In genomic region chr14:22870811-22871199, GRCh38 we compare ENCODE assay signal across 8 cellular contexts. TPM values are rescaled to one million over a fixed set of nuclear protein-coding genes. Genes with fewer than 3 reads are reported as not detected.
DNase-seq lines count a peak whose midpoint lies in the region; ATAC-seq and TF ChIP-seq lines count a peak whose summit lies in the region.

No MANE protein-coding gene starts in this region.

- H3K36me3 Mint-ChIP-seq in natural killer cell = no peaks in the 10 kb centered on the region

- no peak for TF ChIP-seq POLR2A in HCT116 (IDR thresholded peaks at IDR 0.05; ENCODE audit: borderline replicate concordance, extremely low read depth, insufficient read depth, insufficient read length)

- H3K27ac Mint-ChIP-seq in natural killer cell = peak overlapping the region; percentile 95 to 96

- peaks cover 28 to 32% of the 10 kb centered on the region in 2 donors for H3K4me1 Mint-ChIP-seq in natural killer cell

- TF ChIP-seq RAD21 in HCT116 (IDR thresholded peaks at IDR 0.05; ENCODE audit: low read depth) = no peak; the same call in 1 of the 2 replicates

- peak overlapping the region; percentile 78 for H3K9ac ChIP-seq in HCT116 (ENCODE audit: low read length)

- no peaks in the 10 kb centered on the region for H3K9me3 ChIP-seq in HCT116 (ENCODE audit: control insufficient read depth in 1 of 2, insufficient read depth in 1 of 2, low read depth in 1 of 2, low read length in 2 of 2)

- H2AFZ ChIP-seq in HCT116 (ENCODE audit: low read depth, low read length, poor library complexity, severe bottlenecking) = no peak overlapping the region

- intact Hi-C loops in HCT116 (cut with micrococcal nuclease) = loop anchor here (5.0 kb wide), 1 partner anchor 46 kb away; the partner anchor contains the start of gene RBM23
- intact Hi-C loops in natural killer cell (cut with micrococcal nuclease) = loop anchor here (2.0 to 5.0 kb wide), 4 partner anchors 16 to 309 kb away; partner anchors contain the start of genes DAD1 and OXA1L

- ATAC-seq in HCT116 (peak; percentile 12), natural killer cell (peak; percentile 15 to 57 (median 25))

- H3K4me3 ChIP-seq in HCT116 (replicated peaks in 1 of 2; ENCODE audit: low read depth in 1 of 2, low read length in 2 of 2) = peak overlapping the region; percentile 71 to 89

- H3K4me2 ChIP-seq in HCT116 (ENCODE audit: low read length) = peak overlapping the region; percentile 82

- POLR2A ChIA-PET in HCT116 (lab: Charles Lee) = interaction anchor here (1.0 to 3.0 kb wide), 5 partner anchors 11 to 220 kb away, joined by 3 to 24 read pairs (median 4); partner anchors contain the start of genes RBM23 and REM2

- in situ Hi-C loops in GM13977 (cut with MboI; ENCODE audit: low pct_unique_long_range_greater_than_20kb, low sequenced_read_pairs, unreplicated experiment) = loop anchor here (25.0 kb wide), 1 partner anchor 284 kb away; the partner anchor contains the start of genes ABHD4 and DAD1

- no peak for TF ChIP-seq CTCF in GM13977 (IDR thresholded peaks at IDR 0.05; ENCODE audit: extremely low read depth, insufficient read depth, missing control alignments)
- TF ChIP-seq CTCF in HCT116 (IDR thresholded peaks at IDR 0.05 in 2 of 3, conservative IDR thresholded peaks at IDR 0.05 in 1 of 3; ENCODE audit: borderline replicate concordance in 1 of 3, insufficient read depth in 1 of 3, low read depth in 2 of 3, low read length in 2 of 3) = no peak
- no peak for TF ChIP-seq CTCF in natural killer cell (IDR thresholded peaks at IDR 0.05)

- no peaks in the 10 kb centered on the region for H3K9me2 ChIP-seq in HCT116 (ENCODE audit: insufficient read depth)

- H4K20me1 ChIP-seq in HCT116 (ENCODE audit: insufficient read depth) = no peaks in the 10 kb centered on the region

- peaks cover 0 to 8% of the 10 kb centered on the region in 2 donors for H3K27me3 Mint-ChIP-seq in natural killer cell (ENCODE audit: low read depth in 2 of 2)

- RAD21 ChIA-PET in HCT116 (lab: Charles Lee; ENCODE audit: low non-redundant PET in 1 of 2, low total read pairs in 2 of 2, uncharacterized antibody in 2 of 2, unreplicated experiment in 2 of 2) = interaction anchor here (0.8 to 1.2 kb wide), 2 partner anchors 18 to 29 kb away, joined by 3 to 5 read pairs; no protein-coding TSS in a partner anchor

- peaks cover 14 to 28% of the 10 kb centered on the region in 2 experiments for H3K4me1 ChIP-seq in HCT116 (ENCODE audit: control insufficient read depth in 1 of 2, insufficient read depth in 2 of 2, low read length in 2 of 2)

- H3K9me3 Mint-ChIP-seq in natural killer cell = no peaks in the 10 kb centered on the region

- peak overlapping the region; percentile 98 for H3K27ac ChIP-seq in HCT116 (ENCODE audit: low read depth, low read length)
- H3K27ac ChIP-seq in cingulate gyrus (ENCODE audit: low read depth, low read length) = peak overlapping the region; percentile 89

- CTCF ChIA-PET in HCT116 (lab: Charles Lee) = interaction anchor here (0.8 to 3.8 kb wide), 9 partner anchors 9 to 314 kb away, joined by 3 to 51 read pairs (median 6); partner anchors contain the start of gene REM2

- no peaks in the 10 kb centered on the region for H3K27me3 ChIP-seq in HCT116 (ENCODE audit: insufficient read depth, low read length)

- H3K4me3 Mint-ChIP-seq in natural killer cell = peak overlapping the region; percentile 93

- no peaks in the 10 kb centered on the region for H3K79me2 ChIP-seq in HCT116 (ENCODE audit: insufficient read depth, low read length)

- DNase-seq in GM13977 (ENCODE audit: low spot score) (peak; percentile 87), HCT116 (ENCODE audit: low read depth, low spot score) (no peak), MV-4-11 (lab: John Stamatoyannopoulos, UW) (peak; percentile 53), natural killer cell (no peak), NCI-H2107 (lab: John Stamatoyannopoulos, UW) (no peak)
- no peak for DNase-seq in stimulated activated CD4-positive, alpha-beta T cell treated with anti-CD3 and anti-CD28 coated beads, Interleukin-4, amount 100 ng/mL, for 24 hours
- DNase-seq in NK-92 treated with Interleukin-12 subunit alpha and Interleukin-12 subunit beta, amount 100 ng/mL, for 24 hours (lab: John Stamatoyannopoulos, UW) = no peak

- BruUV-seq in HCT116 (replicated peaks; lab: Mats Ljungman, UMichigan) = TSS peak; percentile 64

- H3K36me3 ChIP-seq in HCT116 (ENCODE audit: control insufficient read depth in 1 of 2, insufficient read depth in 2 of 2, low read length in 2 of 2) = peaks cover 3% of the 10 kb centered on the region in 2 experiments; a peak in 1 of 4 replicates

TF ChIP-seq in HCT116, 20 proteins besides CTCF, POLR2A, EP300 and RAD21:
- TF ChIP-seq ELF1 (IDR thresholded peaks at IDR 0.05; ENCODE audit: borderline replicate concordance, low read depth) (0 out of 2 replicates have a peak, but pooled peaks have one; percentile 61), SIN3A (IDR thresholded peaks at IDR 0.05; ENCODE audit: low read depth) (peak; percentile 14; the same call in 1 of the 2 replicates), ATF3 (IDR thresholded peaks at IDR 0.05) (no peak), SRF (IDR thresholded peaks at IDR 0.05; ENCODE audit: low read depth) (peak; percentile 89)

RNA-seq across cellular contexts. Expression of gene LRP10, which starts 0.7 kb away (rescaled TPM):
- total RNA-seq in HCT116 (2021; ENCODE audit: unreplicated experiment) (42.7 TPM), natural killer cell (100 to 1,000 TPM in 2 of 3 donors, 10 to 100 TPM in 1; 97.8 to 118 (median 102) TPM)
- polyA plus RNA-seq in HCT116 (2012) = 61.8 and 77.1 TPM in 2 replicates

RNA-seq across cellular contexts. Expression of gene REM2, which starts 12.2 kb away (rescaled TPM):
- total RNA-seq in HCT116 (2021; ENCODE audit: unreplicated experiment) (0.47 TPM), natural killer cell (1 to 10 TPM; 4.0 to 8.1 (median 7.9) TPM)
- polyA plus RNA-seq in HCT116 (2012) = 0.52 and 0.59 TPM in 2 replicates

RNA-seq across cellular contexts. Expression of gene MMP14, which starts 34.4 kb away (rescaled TPM):
- 17.8 TPM for total RNA-seq in HCT116 (2021; ENCODE audit: unreplicated experiment)
- 14.1 and 15.1 TPM in 2 replicates for polyA plus RNA-seq in HCT116 (2012)
- total RNA-seq in natural killer cell = 1 to 10 TPM; 1.2 to 1.7 (median 1.4) TPM

RNA-seq across cellular contexts. Expression of gene MRPL52, which starts 41.1 kb away (rescaled TPM):
- total RNA-seq in HCT116 (2021; ENCODE audit: unreplicated experiment) (134 TPM), natural killer cell (10 to 100 TPM; 40.5 to 42.0 (median 41.6) TPM)
- polyA plus RNA-seq in HCT116 (2012) = 93.4 and 124 TPM in 2 replicates

RNA-seq across cellular contexts. Expression of gene RBM23, which starts 48.1 kb away (rescaled TPM):
- total RNA-seq in HCT116 (2021; ENCODE audit: unreplicated experiment) = 67.2 TPM
- 51.0 and 54.9 TPM in 2 replicates for polyA plus RNA-seq in HCT116 (2012)
- total RNA-seq in natural killer cell = 100 to 1,000 TPM in 2 of 3 donors, 10 to 100 TPM in 1; 86.4 to 120 (median 108) TPM

Comparison
In these comparisons a context has a peak if more than half of its experiments do, and no peak if none do; other contexts are left out.
1. DNase-seq: peak in GM13977 (single experiment) and MV-4-11 (single experiment); none in HCT116 (single experiment), natural killer cell (single experiment), stimulated activated CD4-positive, alpha-beta T cell treated with anti-CD3 and anti-CD28 coated beads, Interleukin-4, amount 100 ng/mL, for 24 hours (single experiment), NCI-H2107 (single experiment) and NK-92 treated with Interleukin-12 subunit alpha and Interleukin-12 subunit beta, amount 100 ng/mL, for 24 hours (single experiment).